In the genomic region with DNA sequence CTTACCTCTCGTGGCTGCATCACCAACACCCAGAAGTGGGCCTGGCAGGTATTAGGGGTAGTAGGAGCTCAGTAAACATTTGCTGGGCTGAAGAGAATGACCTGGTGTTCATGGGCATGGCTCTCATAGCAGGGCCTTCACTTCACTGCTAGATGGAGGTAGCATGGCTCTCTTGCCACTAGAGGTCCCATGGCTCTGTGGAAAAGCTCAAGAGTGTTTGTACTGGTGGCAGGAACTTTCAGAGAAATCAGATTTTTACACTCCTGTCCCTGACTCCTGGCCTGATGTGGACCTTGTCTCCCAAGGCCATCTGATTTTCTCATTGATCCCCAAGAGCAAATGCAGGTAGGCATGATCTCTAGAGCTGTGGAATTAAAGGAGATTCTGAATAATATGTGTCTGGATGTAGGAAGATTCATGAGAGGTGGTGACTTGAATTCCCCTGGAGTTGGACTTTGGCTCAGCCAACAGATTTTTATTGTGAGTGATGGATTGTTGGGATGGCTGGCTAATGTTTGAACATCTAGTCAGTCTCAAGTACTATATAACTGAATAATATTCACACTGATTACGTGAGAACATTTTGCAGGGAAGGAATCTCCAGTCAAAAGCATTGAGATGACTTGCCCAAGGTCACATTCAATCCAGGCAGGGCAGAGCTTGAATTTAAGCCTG, we compare ENCODE assay signal across 9 cellular contexts. TPM values are rescaled to one million over a fixed set of nuclear protein-coding genes. Genes with fewer than 3 reads are reported as not detected.
A peak's percentile ranks its signal among the peaks of the same experiment; 100 is the strongest.
DNase-seq lines count a peak whose midpoint lies in the region; ATAC-seq and TF ChIP-seq lines count a peak whose summit lies in the region.
"Had no signal": no experiment of that assay in that cellular context is flagged by ENCODE, and none has a peak within 500 bp of the region (broad histone marks: within the 10 kb centered on the region; RNA-seq: fewer than 3 reads in every experiment).

No MANE protein-coding gene starts in this region.

- H3K27me3 ChIP-seq in mammary epithelial cell (ENCODE audit: insufficient read depth, low read length): no peaks in the 10 kb centered on the region
- H3K27me3 ChIP-seq in MG63: no peaks in the 10 kb centered on the region

- BruUV-seq in mammary epithelial cell (replicated peaks; lab: Mats Ljungman, UMichigan): no TSS peak

- no peak overlapping the region for H2AFZ ChIP-seq in mammary epithelial cell (ENCODE audit: low read depth, low read length)

- CTCF ChIA-PET in mammary epithelial cell (lab: Charles Lee; ENCODE audit: low non-redundant PET): interaction anchor here (0.6 kb wide), 1 partner anchor 96 kb away, joined by 3 read pairs; no protein-coding TSS in a partner anchor

- in situ Hi-C loops in mammary epithelial cell (cut with MboI; ENCODE audit: low sequenced_read_pairs in 2 of 2): no loop called here

- dilution Hi-C loops in mammary epithelial cell (cut with HindIII; ENCODE audit: low sequenced_read_pairs): no loop called here

- H3K4me3 ChIP-seq in mammary epithelial cell (replicated peaks in 1 of 3; ENCODE audit: insufficient read depth in 1 of 3, low read depth in 2 of 3, low read length in 3 of 3): no peak overlapping the region
- no peak overlapping the region for H3K4me3 ChIP-seq in mucosa of descending colon
- no peak overlapping the region for H3K4me3 ChIP-seq in MG63
- H3K4me3 ChIP-seq: thoracic aorta had no signal

- H4K20me1 ChIP-seq in mammary epithelial cell (ENCODE audit: insufficient read depth, low read length): peaks cover 4% of the 10 kb centered on the region

- H3K4me2 ChIP-seq in mammary epithelial cell (ENCODE audit: insufficient read depth, low read depth, low read length): no peak overlapping the region

- intact Hi-C loops in mammary epithelial cell (cut with micrococcal nuclease) (no loop called here), mucosa of descending colon (cut with DNase I, micrococcal nuclease) (no loop called here)

- peaks cover 60% of the 10 kb centered on the region for H3K79me2 ChIP-seq in mammary epithelial cell (ENCODE audit: insufficient read depth, low read length)

- H3K9me3 ChIP-seq in mammary epithelial cell (replicated peaks; ENCODE audit: insufficient read depth, low read length) (no peaks in the 10 kb centered on the region), mucosa of descending colon (no peaks in the 10 kb centered on the region), MG63 (no peaks in the 10 kb centered on the region)
- H3K9me3 ChIP-seq: thoracic aorta had no signal

- WGBS in mammary epithelial cell (ENCODE audit: low coverage, missing lambda C conversion rate): 90% methylated on average over 2 of the region's 2 CpGs

- TF ChIP-seq CTCF in mammary epithelial cell (conservative IDR thresholded peaks at IDR 0.05 in 1 of 2, IDR thresholded peaks at IDR 0.05 in 1 of 2; ENCODE audit: extremely low read depth in 1 of 2, insufficient read depth in 1 of 2, low read depth in 1 of 2, low read length in 2 of 2) (peak; percentile 45 to 58), mucosa of descending colon (IDR thresholded peaks at IDR 0.05) (no peak)

- peak; percentile 74 for ATAC-seq in mucosa of descending colon

- H3K9ac ChIP-seq in mammary epithelial cell (ENCODE audit: insufficient read depth, low read length): no peak overlapping the region

- H3K36me3 ChIP-seq in mammary epithelial cell (ENCODE audit: insufficient read depth, low read length) (peaks cover 27% of the 10 kb centered on the region), mucosa of descending colon (ENCODE audit: low read depth) (no peaks in the 10 kb centered on the region), MG63 (peaks cover 71% of the 10 kb centered on the region)

- peaks cover 26% of the 10 kb centered on the region for H3K4me1 ChIP-seq in mammary epithelial cell (ENCODE audit: insufficient read depth, low read length)
- peaks cover 30% of the 10 kb centered on the region for H3K4me1 ChIP-seq in mucosa of descending colon (ENCODE audit: low read depth)

- H3K27ac ChIP-seq in mammary epithelial cell (ENCODE audit: insufficient read depth, low read depth, low read length): no peak overlapping the region
- H3K27ac ChIP-seq: thoracic aorta had no signal

- peak; percentile 21 for DNase-seq in stimulated activated CD4-positive, alpha-beta T cell treated with anti-CD3 and anti-CD28 coated beads, Interleukin-4, amount 100 ng/mL, for 24 hours
- DNase-seq in stimulated activated CD4-positive, alpha-beta T cell treated with anti-CD3 and anti-CD28 coated beads, Interleukin-2, amount 100 ng/mL, for 48 hours: no peak
- peak; percentile 33 for DNase-seq in NCI-H2227 treated with DMSO at 0.1 percent for 48 hours (lab: John Stamatoyannopoulos, UW)
- no peak for DNase-seq in mammary epithelial cell
- peak in 1 of 3 donors; percentile 47 for DNase-seq in mucosa of descending colon
- no peak for DNase-seq in activated effector memory CD4-positive, alpha-beta T cell treated with anti-CD3 and anti-CD28 coated beads, Interleukin-2, amount 50 U/mL, for 16 hours
- no peak for DNase-seq in MG63
- DNase-seq in NCI-H510A (lab: John Stamatoyannopoulos, UW): no peak

RNA-seq across cellular contexts. Expression of gene ZNF574, which starts 5.8 kb away (rescaled TPM):
- total RNA-seq in mammary epithelial cell (10 to 100 TPM; 16.8 to 19.7 TPM), mucosa of descending colon (10 to 100 TPM; 11.2 to 17.5 (median 17.0) TPM)
- polyA plus RNA-seq in mammary epithelial cell: 16.6 TPM
- polyA minus RNA-seq in mammary epithelial cell: 20.6 TPM
- 18.8 and 20.4 TPM in 2 replicates for total RNA-seq in MG63 (2014; rRNA removed; shearing (Covaris generic); ENCODE audit: low replicate concordance)

RNA-seq across cellular contexts. Expression of gene GRIK5, which starts 11.7 kb away (rescaled TPM):
- under 1 TPM in 1 of 2 donors, not detected in 1; 0.45 TPM for total RNA-seq in mammary epithelial cell
- polyA plus RNA-seq in mammary epithelial cell: 0.08 TPM
- not detected for polyA minus RNA-seq in mammary epithelial cell
- 10 to 100 TPM in 1 of 3 donors, 1 to 10 TPM in 1, under 1 TPM in 1; 0.67 to 25.8 (median 2.0) TPM for total RNA-seq in mucosa of descending colon
- not detected in 2 replicates for total RNA-seq in MG63 (2014; rRNA removed; shearing (Covaris generic); ENCODE audit: low replicate concordance)

RNA-seq across cellular contexts. Expression of gene POU2F2, which starts 50.5 kb away (rescaled TPM):
- 10 to 100 TPM in 1 of 2 donors, under 1 TPM in 1; 0.83 to 12.5 TPM for total RNA-seq in mammary epithelial cell
- 1.3 TPM for polyA plus RNA-seq in mammary epithelial cell
- not detected for polyA minus RNA-seq in mammary epithelial cell
- 1 to 10 TPM; 3.9 to 6.8 (median 6.1) TPM for total RNA-seq in mucosa of descending colon
- total RNA-seq in MG63 (2014; rRNA removed; shearing (Covaris generic); ENCODE audit: low replicate concordance): not detected in 2 replicates

Comparison
In these comparisons a context has a peak if more than half of its experiments do, and no peak if none do; other contexts are left out.
1. DNase-seq: peak in stimulated activated CD4-positive, alpha-beta T cell treated with anti-CD3 and anti-CD28 coated beads, Interleukin-4, amount 100 ng/mL, for 24 hours (single experiment) and NCI-H2227 treated with DMSO at 0.1 percent for 48 hours (single experiment); none in stimulated activated CD4-positive, alpha-beta T cell treated with anti-CD3 and anti-CD28 coated beads, Interleukin-2, amount 100 ng/mL, for 48 hours (0 of 2), mammary epithelial cell (single experiment), activated effector memory CD4-positive, alpha-beta T cell treated with anti-CD3 and anti-CD28 coated beads, Interleukin-2, amount 50 U/mL, for 16 hours (single experiment), MG63 (single experiment) and NCI-H510A (single experiment).